Comparison of ENCODE assay signal across 37 cellular contexts in genomic region chr1:109664671-109665070, GRCh38. TPM values are rescaled to one million over a fixed set of nuclear protein-coding genes. Genes with fewer than 3 reads are reported as not detected.
"Had no signal": no experiment of that assay in that cellular context is flagged by ENCODE, and none has a peak within 500 bp of the region (broad histone marks: within the 10 kb centered on the region; RNA-seq: fewer than 3 reads in every experiment).

No MANE protein-coding gene starts in this region.

- H3K27me3 ChIP-seq: ascending aorta had no signal

- H3K36me3 ChIP-seq: ascending aorta, WERI-Rb-1 had no signal

- DNase-seq: activated CD4-positive, alpha-beta memory T cell treated with anti-CD3 and anti-CD28 coated beads, Interleukin-2, amount 10 ng/mL, durations not matched to agents 7 days and 5 days; activated CD4-positive, alpha-beta T cell treated with anti-CD3 and anti-CD28 coated beads for 1 hour; activated CD4-positive, alpha-beta T cell treated with anti-CD3 and anti-CD28 coated beads for 48 hours; activated CD4-positive, CD25-positive, alpha-beta regulatory T cell; activated CD8-positive, alpha-beta memory T cell treated with anti-CD3 and anti-CD28 coated beads for 24 hours; activated CD8-positive, alpha-beta memory T cell treated with anti-CD3 and anti-CD28 coated beads, Interleukin-2, amount 50 U/mL, for 48 hours; activated effector memory CD4-positive, alpha-beta T cell treated with anti-CD3 and anti-CD28 coated beads, Interleukin-2, amount 50 U/mL, for 16 hours; activated naive CD4-positive, alpha-beta T cell; activated naive CD4-positive, alpha-beta T cell treated with anti-CD3 and anti-CD28 coated beads, Interleukin-2, amount 50 U/mL, for 16 hours; activated naive CD8-positive, alpha-beta T cell treated with anti-CD3 and anti-CD28 coated beads for 36 hours; activated T-cell treated with anti-CD3 and anti-CD28 coated beads, Interleukin-2, amount 50 U/mL, for 1 hour; activated T-cell treated with anti-CD3 and anti-CD28 coated beads, Interleukin-2, amount 50 U/mL, for 72 hours; amniotic stem cell; MM.1S; MV-4-11; NCI-H1092; NCI-H1417; NCI-H187; NCI-H2029 treated with DMSO at 0.1 percent for 48 hours; NCI-H2107; NCI-H2171; NCI-H510A; NCI-H526; NCI-H748 treated with DMSO at 0.1 percent for 48 hours; NK-92 treated with Interleukin-12 subunit alpha and Interleukin-12 subunit beta, amount 100 ng/mL, for 24 hours; Right ventricle myocardium superior; SW 1271; T-helper 1 cell; T1000; WERI-Rb-1 had no signal

- H3K4me2 ChIP-seq: KMS-11 had no signal

- ATAC-seq: activated CD8-positive, alpha-beta memory T cell treated with anti-CD3 and anti-CD28 coated beads, Interleukin-2, amount 10 ng/mL, durations not matched to agents 7 days and 5 days; activated T-cell treated with anti-CD3 and anti-CD28 coated beads, Interleukin-2, amount 50 U/mL, for 72 hours; activated T-helper 17 cell treated with anti-CD3 and anti-CD28 coated beads, Interleukin-2, amount 50 U/mL, for 72 hours had no signal

- H3K27ac ChIP-seq: ascending aorta, KMS-11, WERI-Rb-1 had no signal

- H3K4me3 ChIP-seq: ascending aorta had no signal

- H3K9me3 ChIP-seq: ascending aorta had no signal

RNA-seq across cellular contexts. Expression of gene GSTM1, which starts 22.9 kb away (rescaled TPM):
- total RNA-seq: activated CD4-positive, alpha-beta memory T cell treated with anti-CD3 and anti-CD28 coated beads, Interleukin-2, amount 10 ng/mL, durations not matched to agents 7 days and 5 days; activated CD8-positive, alpha-beta memory T cell treated with anti-CD3 and anti-CD28 coated beads, Interleukin-2, amount 10 ng/mL, durations not matched to agents 7 days and 5 days; activated naive CD8-positive, alpha-beta T cell treated with anti-CD3 and anti-CD28 coated beads for 36 hours; Right ventricle myocardium superior had no signal

RNA-seq across cellular contexts. Expression of gene GNAT2, which starts 45.3 kb away (rescaled TPM):
- total RNA-seq: activated CD4-positive, alpha-beta memory T cell treated with anti-CD3 and anti-CD28 coated beads, Interleukin-2, amount 10 ng/mL, durations not matched to agents 7 days and 5 days; activated CD8-positive, alpha-beta memory T cell treated with anti-CD3 and anti-CD28 coated beads, Interleukin-2, amount 10 ng/mL, durations not matched to agents 7 days and 5 days; ascending aorta; cardiac septum; LHCN-M2; Right ventricle myocardium superior; T-helper 2 cell treated with Interferon-gamma antibody and Interleukin-4, amounts not matched to agents 100 ng/mL and 5 ng/mL, for 36 hours had no signal
